In genomic region chr5:177142778-177143177, GRCh38 we compare ENCODE assay signal across 19 cellular contexts. TPM values are rescaled to one million over a fixed set of nuclear protein-coding genes. Genes with fewer than 3 reads are reported as not detected.
A peak's percentile ranks its signal among the peaks of the same experiment; 100 is the strongest.
DNase-seq lines count a peak whose midpoint lies in the region; ATAC-seq, FAIRE-seq and TF ChIP-seq lines count a peak whose summit lies in the region.
"Had no signal": no experiment of that assay in that cellular context is flagged by ENCODE, and none has a peak within 500 bp of the region (broad histone marks: within the 10 kb centered on the region; RNA-seq: fewer than 3 reads in every experiment).

No MANE protein-coding gene starts in this region.

- no peak for FAIRE-seq in GM12878 (lab: Jason Lieb, UNC)
- FAIRE-seq: D721Med had no signal

- H3K36me3 Mint-ChIP-seq in activated CD4-positive, alpha-beta T cell treated with anti-CD3 and anti-CD28 coated beads for 36 hours (ENCODE audit: low read depth): peaks cover 50% of the 10 kb centered on the region
- H3K36me3 Mint-ChIP-seq in Calu3 (ENCODE audit: insufficient read depth, unreplicated experiment) (peaks cover 47% of the 10 kb centered on the region), nephron progenitor cell (ENCODE audit: low read depth) (peaks cover 85% of the 10 kb centered on the region), osteocyte (ENCODE audit: unreplicated experiment) (peaks cover 38% of the 10 kb centered on the region)

- H3K27ac Mint-ChIP-seq in activated CD4-positive, alpha-beta T cell treated with anti-CD3 and anti-CD28 coated beads for 36 hours: peak overlapping the region; percentile 9
- H3K27ac Mint-ChIP-seq in Calu3 (ENCODE audit: unreplicated experiment) (peak overlapping the region; percentile 13), nephron progenitor cell (peak overlapping the region; percentile 21), osteocyte (ENCODE audit: unreplicated experiment) (no peak overlapping the region)
- H3K27ac Mint-ChIP-seq: HFFc6 had no signal

- H3K4me1 ChIP-seq in GM12878 (ENCODE audit: control insufficient read depth, insufficient read depth, low read length): peaks cover 10% of the 10 kb centered on the region

- no peak for TF ChIP-seq RAD21 in GM12878 (IDR thresholded peaks at IDR 0.05; ENCODE audit: insufficient read depth, low read depth, low read length)

- CTCF ChIA-PET in activated CD4-positive, alpha-beta T cell treated with anti-CD3 and anti-CD28 coated beads for 36 hours (lab: Charles Lee): interaction anchor here (1.0 kb wide), 1 partner anchor 12 kb away, joined by 3 read pairs; no protein-coding TSS in a partner anchor
- CTCF ChIA-PET in Calu3 (lab: Charles Lee) (interaction anchor here (0.7 kb wide), 1 partner anchor 19 kb away, joined by 9 read pairs; no protein-coding TSS in a partner anchor), GM12878 (lab: Yijun Ruan, JAX) (no interaction called here)

- no peak overlapping the region for H2AFZ ChIP-seq in GM12878 (ENCODE audit: control insufficient read depth, low read depth, low read length)

- peak overlapping the region; percentile 51; the same call in 1 of the 2 replicates for H3K4me2 ChIP-seq in GM12878 (ENCODE audit: control insufficient read depth, insufficient read depth)

- SMC1A ChIA-PET in GM12878 (lab: Charles Lee; ENCODE audit: uncharacterized antibody, unreplicated experiment): interaction anchor here (0.9 kb wide), 1 partner anchor 45 kb away, joined by 3 read pairs; no protein-coding TSS in a partner anchor

- ATAC-seq in activated CD4-positive, alpha-beta T cell treated with anti-CD3 and anti-CD28 coated beads for 36 hours: no peak
- peak; percentile 25; the same call in 1 of the 3 replicates for ATAC-seq in GM12878

- no peak overlapping the region for H3K9ac ChIP-seq in GM12878 (ENCODE audit: control insufficient read depth, insufficient read depth, low read length)

- H3K27me3 ChIP-seq in GM12878 (replicated peaks in 1 of 2; ENCODE audit: control insufficient read depth in 2 of 2, insufficient read depth in 2 of 2, low read length in 1 of 2): no peaks in the 10 kb centered on the region

- POLR2A ChIA-PET in activated CD4-positive, alpha-beta T cell treated with anti-CD3 and anti-CD28 coated beads for 36 hours (lab: Charles Lee): interaction anchor here (0.6 kb wide), 2 partner anchors 131 to 1621 kb away, joined by 3 to 7 read pairs; no protein-coding TSS in a partner anchor
- POLR2A ChIA-PET in GM12878 (lab: Charles Lee): interaction anchor here (0.6 kb wide), 1 partner anchor 130 kb away, joined by 3 read pairs; no protein-coding TSS in a partner anchor

- H3K27ac ChIP-seq in GM12878 (ENCODE audit: control insufficient read depth, insufficient read depth) (no peak overlapping the region; the same call in 1 of the 2 replicates), coronary artery (no peak overlapping the region)
- H3K27ac ChIP-seq: 22Rv1 had no signal

- TF ChIP-seq EP300 in GM12878 (IDR thresholded peaks at IDR 0.05; ENCODE audit: borderline replicate concordance in 1 of 2, control insufficient read depth in 1 of 2, low read depth in 2 of 2, low read length in 2 of 2): no peak

- RAD21 ChIA-PET in GM12878 (lab: Charles Lee; ENCODE audit: unreplicated experiment): no interaction called here

- in situ Hi-C loops in GM12878 (cut with MboI): no loop called here

- H3K27me3 Mint-ChIP-seq in activated CD4-positive, alpha-beta T cell treated with anti-CD3 and anti-CD28 coated beads for 36 hours: no peaks in the 10 kb centered on the region
- H3K27me3 Mint-ChIP-seq in Calu3 (ENCODE audit: unreplicated experiment) (no peaks in the 10 kb centered on the region), nephron progenitor cell (ENCODE audit: low read depth, poor library complexity) (peaks cover 3% of the 10 kb centered on the region), osteocyte (ENCODE audit: unreplicated experiment) (no peaks in the 10 kb centered on the region)

- no peak for DNase-seq in activated CD4-positive, alpha-beta T cell treated with anti-CD3 and anti-CD28 coated beads for 36 hours
- DNase-seq in activated CD4-positive, alpha-beta T cell treated with anti-CD3 and anti-CD28 coated beads for 48 hours: no peak
- DNase-seq in Calu3 (no peak), GM12878 (ENCODE audit: low read depth, low spot score) (no peak), nephron progenitor cell (no peak), GM03348 (ENCODE audit: low spot score) (no peak), coronary artery (ENCODE audit: low spot score) (no peak), osteocyte (ENCODE audit: extremely low spot score, unreplicated experiment) (no peak)
- DNase-seq: H7; HFFc6; KG1; MV-4-11; NCI-H1694 treated with DMSO at 0.1 percent for 48 hours; NCI-H748 treated with DMSO at 0.1 percent for 48 hours; NK-92 treated with Interleukin-12 subunit alpha and Interleukin-12 subunit beta, amount 100 ng/mL, for 24 hours; SHP77 had no signal

- no peaks in the 10 kb centered on the region for H4K20me1 ChIP-seq in GM12878 (ENCODE audit: control insufficient read depth, insufficient read depth)

- WGBS in GM12878 (ENCODE audit: insufficient coverage, insufficient replicate concordance, low lambda C conversion rate, missing lambda C conversion rate): 90% methylated on average over 1 of the region's 1 CpG

- BruUV-seq in Calu3 (replicated peaks; lab: Mats Ljungman, UMichigan): no TSS peak
- TSS peak; percentile 44 for BruUV-seq in GM12878 (replicated peaks; lab: Mats Ljungman, UMichigan)

- H3K36me3 ChIP-seq in GM12878 (ENCODE audit: control insufficient read depth in 2 of 2, insufficient read depth in 2 of 2, low read length in 1 of 2): peaks cover 2 to 20% of the 10 kb centered on the region in 2 experiments

- intact Hi-C loops in activated CD4-positive, alpha-beta T cell treated with anti-CD3 and anti-CD28 coated beads for 36 hours (cut with DNase I, micrococcal nuclease): no loop called here
- intact Hi-C loops in Calu3 (cut with micrococcal nuclease; ENCODE audit: unreplicated experiment) (no loop called here), GM12878 (cut with micrococcal nuclease; ENCODE audit: unreplicated experiment) (no loop called here)

- H3K4me1 Mint-ChIP-seq in activated CD4-positive, alpha-beta T cell treated with anti-CD3 and anti-CD28 coated beads for 36 hours: peaks cover 33% of the 10 kb centered on the region
- H3K4me1 Mint-ChIP-seq in Calu3 (ENCODE audit: low read depth, unreplicated experiment) (no peaks in the 10 kb centered on the region), nephron progenitor cell (peaks cover 27% of the 10 kb centered on the region), osteocyte (ENCODE audit: unreplicated experiment) (peaks cover 29% of the 10 kb centered on the region)

- H3K4me3 Mint-ChIP-seq in activated CD4-positive, alpha-beta T cell treated with anti-CD3 and anti-CD28 coated beads for 36 hours: no peak overlapping the region
- H3K4me3 Mint-ChIP-seq in Calu3 (ENCODE audit: low read depth, unreplicated experiment) (no peak overlapping the region), nephron progenitor cell (no peak overlapping the region), osteocyte (ENCODE audit: unreplicated experiment) (no peak overlapping the region)
- H3K4me3 Mint-ChIP-seq: CD14-positive monocyte, HFFc6 had no signal

- no peak for TF ChIP-seq POLR2A in GM12878 (IDR thresholded peaks at IDR 0.05; ENCODE audit: low read depth, low read length)

- TF ChIP-seq CTCF in Calu3 (IDR thresholded peaks at IDR 0.05; ENCODE audit: unreplicated experiment) (no peak), GM12878 (IDR thresholded peaks at IDR 0.05 in 2 of 3, conservative IDR thresholded peaks at IDR 0.05 in 1 of 3; ENCODE audit: control insufficient read depth in 2 of 3, extremely low read depth in 1 of 3, insufficient read depth in 1 of 3, low read depth in 3 of 3, low read length in 3 of 3) (no peak), nephron progenitor cell (IDR thresholded peaks at IDR 0.05) (no peak), coronary artery (IDR thresholded peaks at IDR 0.05) (no peak), osteocyte (IDR thresholded peaks at IDR 0.05) (no peak)

- peaks cover 44% of the 10 kb centered on the region for H3K79me2 ChIP-seq in GM12878 (ENCODE audit: control insufficient read depth, insufficient read depth, low read length)

- H3K4me3 ChIP-seq in GM12878 (peak overlapping the region; percentile 16; the same call in 1 of the 2 replicates), coronary artery (no peak overlapping the region)

- H3K9me3 ChIP-seq in GM12878 (replicated peaks; ENCODE audit: control insufficient read depth, insufficient read depth, low read length): no peaks in the 10 kb centered on the region

- H3K9me3 Mint-ChIP-seq in activated CD4-positive, alpha-beta T cell treated with anti-CD3 and anti-CD28 coated beads for 36 hours (ENCODE audit: low read depth): no peaks in the 10 kb centered on the region
- no peaks in the 10 kb centered on the region for H3K9me3 Mint-ChIP-seq in Calu3 (ENCODE audit: low read depth, unreplicated experiment)
- H3K9me3 Mint-ChIP-seq in nephron progenitor cell: no peaks in the 10 kb centered on the region
- H3K9me3 Mint-ChIP-seq in osteocyte (ENCODE audit: unreplicated experiment): no peaks in the 10 kb centered on the region
- H3K9me3 Mint-ChIP-seq: CD14-positive monocyte, HFFc6 had no signal

RNA-seq across cellular contexts. Expression of gene NSD1, which starts 9.2 kb away (rescaled TPM):
- total RNA-seq in activated CD4-positive, alpha-beta T cell treated with anti-CD3 and anti-CD28 coated beads for 36 hours: 10 to 100 TPM; 65.6 to 68.2 TPM
- total RNA-seq in Calu3 (2022) (61.4 and 65.3 TPM in 2 replicates), GM12878 (2014; rRNA removed) (39.2 and 40.0 TPM in 2 replicates), GM12878 (2014; rRNA removed; fragmentation: Illumina TruSeq; extraction: Trizol) (35.8 and 38.5 TPM in 2 replicates), GM12878 (2021) (49.9 and 57.9 TPM in 2 replicates), osteocyte (71.6 and 74.7 TPM in 2 replicates)
- 210 and 218 TPM in 2 replicates for total RNA-seq in GM12878 (2013; cell fraction: nucleolus; rRNA removed)
- 10.5 TPM for polyA plus RNA-seq in GM12878 (2011; ENCODE audit: low read depth)
- polyA plus RNA-seq in GM12878 (2011; rRNA removed) (21.5 and 26.9 TPM in 2 replicates), GM12878 (2014; fragmentation: Illumina TruSeq; extraction: Trizol) (25.1 and 27.2 TPM in 2 replicates), GM12878 (2014; fragmentation: Nextera tagmentation; extraction: Ambion mirVana) (10 to 100 TPM in 1 of 2 experiments, 1 to 10 TPM in 1; 7.0 to 13.1 TPM), GM12878 (2014; rRNA removed) (20.5 and 23.8 TPM in 2 replicates), GM12878 (2016; fragmentation: Nextera tagmentation; extraction: Ambion mirVana) (10 to 100 TPM; 39.5 to 50.5 TPM)
- polyA plus RNA-seq in GM12878 (2011; cell fraction: cytosol; rRNA removed): 13.1 and 13.2 TPM in 2 replicates
- polyA plus RNA-seq in GM12878 (2011; cell fraction: nucleus; rRNA removed): 27.2 and 34.1 TPM in 2 replicates
- 13.2 and 16.4 TPM in 2 replicates for polyA plus RNA-seq in GM12878 (2012)
- polyA minus RNA-seq in GM12878 (2011; rRNA and poly(A)+ RNA removed): 42.7 and 44.5 TPM in 2 replicates
- 18.0 and 18.8 TPM in 2 replicates for polyA minus RNA-seq in GM12878 (2011; cell fraction: cytosol; rRNA and poly(A)+ RNA removed)
- 50.7 and 102 TPM in 2 replicates for polyA minus RNA-seq in GM12878 (2011; cell fraction: nucleus; rRNA and poly(A)+ RNA removed)

RNA-seq across cellular contexts. Expression of gene FGFR4, which starts 56.1 kb away (rescaled TPM):
- total RNA-seq in activated CD4-positive, alpha-beta T cell treated with anti-CD3 and anti-CD28 coated beads for 36 hours: 1 to 10 TPM; 1.5 to 2.0 TPM
- total RNA-seq in Calu3 (2022) (275 and 291 TPM in 2 replicates), GM12878 (2014; rRNA removed) (0.17 TPM in 1 of 2 replicates, not detected in the other), GM12878 (2014; rRNA removed; fragmentation: Illumina TruSeq; extraction: Trizol) (not detected in 2 replicates), GM12878 (2021) (0.77 and 1.6 TPM in 2 replicates), osteocyte (1.1 and 1.7 TPM in 2 replicates)
- total RNA-seq in GM12878 (2013; cell fraction: nucleolus; rRNA removed): 0.44 TPM in 1 of 2 replicates, not detected in the other
- polyA plus RNA-seq in GM12878 (2011; ENCODE audit: low read depth): 0.68 TPM
- polyA plus RNA-seq in GM12878 (2011; rRNA removed) (0.18 TPM in 1 of 2 replicates, not detected in the other), GM12878 (2014; fragmentation: Illumina TruSeq; extraction: Trizol) (not detected in 2 replicates), GM12878 (2014; fragmentation: Nextera tagmentation; extraction: Ambion mirVana) (not detected), GM12878 (2014; rRNA removed) (0.13 and 0.33 TPM in 2 replicates), GM12878 (2016; fragmentation: Nextera tagmentation; extraction: Ambion mirVana) (under 1 TPM in 1 of 2 experiments, not detected in 1; 0.28 TPM)
- 0.10 and 0.32 TPM in 2 replicates for polyA plus RNA-seq in GM12878 (2011; cell fraction: cytosol; rRNA removed)
- 0.66 and 1.1 TPM in 2 replicates for polyA plus RNA-seq in GM12878 (2011; cell fraction: nucleus; rRNA removed)
- polyA plus RNA-seq in GM12878 (2012): 0.35 and 0.87 TPM in 2 replicates
- polyA minus RNA-seq in GM12878 (2011; rRNA and poly(A)+ RNA removed): 0.95 and 1.9 TPM in 2 replicates
- not detected in 2 replicates for polyA minus RNA-seq in GM12878 (2011; cell fraction: cytosol; rRNA and poly(A)+ RNA removed)
- 0.48 TPM in 1 of 2 replicates, not detected in the other for polyA minus RNA-seq in GM12878 (2011; cell fraction: nucleus; rRNA and poly(A)+ RNA removed)
- polyA plus RNA-seq: CD14-positive monocyte had no signal

Comparison
In these comparisons a context has a peak if more than half of its experiments do, and no peak if none do; other contexts are left out.
1. RNA of gene FGFR4, which starts 56.1 kb away (total RNA-seq): 275 to 291 TPM in Calu3; 1.5 to 2.0 TPM in activated CD4-positive, alpha-beta T cell treated with anti-CD3 and anti-CD28 coated beads for 36 hours, 1.1 to 1.7 TPM in osteocyte and 0.17 to 1.6 TPM in GM12878; every median in the first group is over 10 times any median in the second.